1 cellular context compared by ENCODE assay signal in the genomic region with DNA sequence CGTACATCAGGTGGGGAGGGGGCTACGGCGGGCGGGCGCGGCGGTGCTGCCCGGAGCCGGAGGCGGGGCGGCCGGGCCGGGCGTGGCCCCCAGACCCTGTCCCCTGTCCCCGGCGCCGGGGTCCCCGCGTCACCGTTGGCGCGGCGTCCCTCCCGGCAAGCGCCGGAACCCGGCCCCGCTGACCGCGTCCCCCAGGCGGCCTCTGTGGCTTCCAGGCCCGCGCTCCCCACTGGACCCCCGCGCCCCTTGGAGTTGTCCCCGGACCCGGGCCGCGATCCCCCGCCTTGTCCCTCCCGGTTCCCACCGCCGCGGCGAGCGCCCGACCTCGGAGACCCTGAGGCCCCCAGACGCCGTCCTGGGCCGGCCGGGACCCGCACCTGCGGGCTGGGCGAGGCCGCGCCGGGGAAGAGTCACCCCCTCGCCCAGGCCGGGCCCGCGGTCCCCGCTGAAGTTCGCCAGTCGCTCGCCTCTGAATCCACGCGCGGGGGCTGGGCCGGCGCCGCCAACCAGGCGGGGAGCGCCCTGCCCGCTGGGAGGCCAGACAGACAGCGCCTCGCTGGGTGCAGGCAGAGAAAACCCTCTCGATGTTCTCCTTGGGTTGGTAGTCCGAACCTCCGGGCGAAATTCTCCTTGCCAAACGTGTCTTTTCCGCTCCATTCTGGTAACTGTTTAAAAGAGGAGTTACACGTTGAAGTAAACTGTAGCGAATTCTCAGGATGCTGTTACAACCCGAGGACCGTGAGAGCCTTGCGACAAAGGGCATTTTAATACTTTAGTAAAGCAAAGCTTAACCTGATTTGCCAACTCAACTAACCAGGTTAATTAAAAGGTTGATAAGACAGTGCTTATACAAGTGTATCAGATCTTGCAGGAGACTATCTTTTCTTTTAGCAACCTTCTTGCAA.
TF ChIP-seq lines count a peak whose summit lies in the region.

No MANE protein-coding gene starts in this region.

TF ChIP-seq in GM12878, 131 proteins besides CTCF, POLR2A, EP300 and RAD21 (continued from another document):
- TF ChIP-seq IKZF1 (conservative IDR thresholded peaks at IDR 0.05) = peak; percentile 1; the same call in 1 of the 2 replicates
- TF ChIP-seq PML (IDR thresholded peaks at IDR 0.05; ENCODE audit: low read length) = no peak
- TF ChIP-seq SP1 (IDR thresholded peaks at IDR 0.05; ENCODE audit: low read depth, low read length) = peak; percentile 15
- TF ChIP-seq HDAC6 (IDR thresholded peaks at IDR 0.05; ENCODE audit: unreplicated experiment) = peak; percentile 49
- peak; percentile 42; the same call in 1 of the 2 replicates for TF ChIP-seq MXI1 (IDR thresholded peaks at IDR 0.05; ENCODE audit: low read depth, low read length)
- TF ChIP-seq BACH1 (IDR thresholded peaks at IDR 0.05; ENCODE audit: borderline replicate concordance) = 0 out of 2 replicates have a peak, but pooled peaks have one; percentile 24
- TF ChIP-seq WRNIP1 (IDR thresholded peaks at IDR 0.05; ENCODE audit: borderline replicate concordance, low read depth, low read length) = no peak
- TF ChIP-seq, protein P1, sequence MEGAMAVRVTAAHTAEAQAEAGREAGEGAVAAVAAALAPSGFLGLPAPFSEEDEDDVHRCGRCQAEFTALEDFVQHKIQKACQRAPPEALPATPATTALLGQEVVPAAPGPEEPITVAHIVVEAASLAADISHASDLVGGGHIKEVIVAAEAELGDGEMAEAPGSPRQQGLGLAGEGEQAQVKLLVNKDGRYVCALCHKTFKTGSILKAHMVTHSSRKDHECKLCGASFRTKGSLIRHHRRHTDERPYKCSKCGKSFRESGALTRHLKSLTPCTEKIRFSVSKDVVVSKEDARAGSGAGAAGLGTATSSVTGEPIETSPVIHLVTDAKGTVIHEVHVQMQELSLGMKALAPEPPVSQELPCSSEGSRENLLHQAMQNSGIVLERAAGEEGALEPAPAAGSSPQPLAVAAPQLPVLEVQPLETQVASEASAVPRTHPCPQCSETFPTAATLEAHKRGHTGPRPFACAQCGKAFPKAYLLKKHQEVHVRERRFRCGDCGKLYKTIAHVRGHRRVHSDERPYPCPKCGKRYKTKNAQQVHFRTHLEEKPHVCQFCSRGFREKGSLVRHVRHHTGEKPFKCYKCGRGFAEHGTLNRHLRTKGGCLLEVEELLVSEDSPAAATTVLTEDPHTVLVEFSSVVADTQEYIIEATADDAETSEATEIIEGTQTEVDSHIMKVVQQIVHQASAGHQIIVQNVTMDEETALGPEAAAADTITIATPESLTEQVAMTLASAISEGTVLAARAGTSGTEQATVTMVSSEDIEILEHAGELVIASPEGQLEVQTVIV (IDR thresholded peaks at IDR 0.05; ENCODE audit: borderline replicate concordance, partially characterized antibody) = no peak
